ENCODE assay signal across 22 cellular contexts in genomic region chr2:227877359-227878309, GRCh38. TPM values are rescaled to one million over a fixed set of nuclear protein-coding genes. Genes with fewer than 3 reads are reported as not detected.
DNase-seq lines count a peak whose midpoint lies in the region; ATAC-seq, FAIRE-seq and TF ChIP-seq lines count a peak whose summit lies in the region.
"Had no signal": no experiment of that assay in that cellular context is flagged by ENCODE, and none has a peak within 500 bp of the region (broad histone marks: within the 10 kb centered on the region; RNA-seq: fewer than 3 reads in every experiment).

No MANE protein-coding gene starts in this region.

- no peak overlapping the region for H2AFZ ChIP-seq in MM.1S (ENCODE audit: low read length)

- no peak overlapping the region for H3K4me2 ChIP-seq in skeletal muscle satellite cell (ENCODE audit: low read length)
- no peak overlapping the region for H3K4me2 ChIP-seq in MM.1S (ENCODE audit: low read depth, low read length)

- WGBS in heart right ventricle, 2 donors: 58 to 64% methylated on average over 9 of the region's 9 CpGs

- H3K27me3 ChIP-seq in heart right ventricle (peaks cover 0 to 6% (median 0%) of the 10 kb centered on the region in 7 donors), skeletal muscle satellite cell (ENCODE audit: control insufficient read depth, insufficient read depth, low read length) (no peaks in the 10 kb centered on the region), MM.1S (replicated peaks; ENCODE audit: insufficient read depth, low read length) (no peaks in the 10 kb centered on the region)
- H3K27me3 ChIP-seq: SJSA1, uterus had no signal

- DNase-seq in HTR-8/SVneo (ENCODE audit: insufficient read length, low spot score): no peak
- DNase-seq in cerebellar cortex (ENCODE audit: low spot score): peak; percentile 51
- no peak for DNase-seq in heart right ventricle
- no peak for DNase-seq in progenitor cell of endocrine pancreas (ENCODE audit: low spot score, unreplicated experiment)
- no peak for DNase-seq in cortex of kidney (lab: John Stamatoyannopoulos, UW)
- no peak for DNase-seq in HPDE6-E6E7 (ENCODE audit: extremely low spot score)
- no peak for DNase-seq in MM.1S
- DNase-seq: activated naive CD8-positive, alpha-beta T cell treated with anti-CD3 and anti-CD28 coated beads for 36 hours; BE2C; effector CD8-positive, alpha-beta T cell; NCI-H524 treated with DMSO at 0.1 percent for 48 hours; stimulated activated CD4-positive, alpha-beta T cell treated with anti-CD3 and anti-CD28 coated beads, Interleukin-2, amount 100 ng/mL, for 48 hours; stomach; uterus had no signal

- H3K9ac ChIP-seq in skeletal muscle satellite cell (ENCODE audit: low read depth, low read length): peak overlapping the region; percentile 53
- no peak overlapping the region for H3K9ac ChIP-seq in MM.1S (ENCODE audit: low read length)

- H3K36me3 ChIP-seq in heart right ventricle (no peaks in the 10 kb centered on the region), skeletal muscle satellite cell (ENCODE audit: insufficient read depth, low read length) (no peaks in the 10 kb centered on the region), MM.1S (replicated peaks; ENCODE audit: insufficient read depth, low read length) (no peaks in the 10 kb centered on the region)
- H3K36me3 ChIP-seq: BE2C, SJSA1, stomach, uterus had no signal

- intact Hi-C loops in heart right ventricle (cut with DNase I): no loop called here

- H3K27me3 Mint-ChIP-seq in progenitor cell of endocrine pancreas: peaks cover 23% of the 10 kb centered on the region

- no peaks in the 10 kb centered on the region for H3K79me2 ChIP-seq in MM.1S (ENCODE audit: low read length)

- no peaks in the 10 kb centered on the region for H3K4me1 Mint-ChIP-seq in progenitor cell of endocrine pancreas (ENCODE audit: low read depth)
- H3K4me1 Mint-ChIP-seq: activated naive CD8-positive, alpha-beta T cell treated with anti-CD3 and anti-CD28 coated beads for 36 hours; WTC11 had no signal

- peak; percentile 66 for FAIRE-seq in HTR-8/SVneo (lab: Jason Lieb, UNC)
- FAIRE-seq: bronchial epithelial cell had no signal

- H3K4me1 ChIP-seq in heart right ventricle (peaks cover 0 to 7% (median 0%) of the 10 kb centered on the region in 9 donors), skeletal muscle satellite cell (ENCODE audit: control insufficient read depth, insufficient read depth, low read length) (peaks cover 45% of the 10 kb centered on the region), MM.1S (ENCODE audit: low read length) (peaks cover 8% of the 10 kb centered on the region; the same call in 1 of the 2 replicates)
- H3K4me1 ChIP-seq: BE2C, stomach, uterus had no signal

- H3K9me3 Mint-ChIP-seq in progenitor cell of endocrine pancreas (ENCODE audit: low read depth): no peaks in the 10 kb centered on the region
- H3K9me3 Mint-ChIP-seq: activated naive CD8-positive, alpha-beta T cell treated with anti-CD3 and anti-CD28 coated beads for 36 hours; WTC11 had no signal

- no peaks in the 10 kb centered on the region for H3K9me2 ChIP-seq in MM.1S (replicated peaks; ENCODE audit: insufficient read depth, low read length)

- H3K36me3 Mint-ChIP-seq in progenitor cell of endocrine pancreas (ENCODE audit: insufficient read depth): no peaks in the 10 kb centered on the region
- H3K36me3 Mint-ChIP-seq: activated naive CD8-positive, alpha-beta T cell treated with anti-CD3 and anti-CD28 coated beads for 36 hours; WTC11 had no signal

- H3F3A ChIP-seq in MM.1S (ENCODE audit: insufficient read depth, low read length): peaks cover 8% of the 10 kb centered on the region; the same call in 1 of the 2 replicates

- no peak for TF ChIP-seq CTCF in heart right ventricle (IDR thresholded peaks at IDR 0.05)
- TF ChIP-seq CTCF in progenitor cell of endocrine pancreas (IDR thresholded peaks at IDR 0.05; ENCODE audit: unreplicated experiment): no peak
- TF ChIP-seq CTCF in MM.1S (IDR thresholded peaks at IDR 0.05; ENCODE audit: low read length): no peak

- H4K20me1 ChIP-seq in MM.1S (ENCODE audit: insufficient read depth, low read length): no peaks in the 10 kb centered on the region

- H3K4me3 Mint-ChIP-seq in progenitor cell of endocrine pancreas (ENCODE audit: low read depth): no peak overlapping the region
- H3K4me3 Mint-ChIP-seq: activated naive CD8-positive, alpha-beta T cell treated with anti-CD3 and anti-CD28 coated beads for 36 hours; WTC11 had no signal

- no peaks in the 10 kb centered on the region for H3K9me3 ChIP-seq in heart right ventricle
- H3K9me3 ChIP-seq in skeletal muscle satellite cell (replicated peaks; ENCODE audit: low read length): no peaks in the 10 kb centered on the region
- no peaks in the 10 kb centered on the region for H3K9me3 ChIP-seq in MM.1S (replicated peaks; ENCODE audit: insufficient read depth, low read length)
- H3K9me3 ChIP-seq: BE2C, SJSA1, stomach, uterus had no signal

- ATAC-seq in heart right ventricle: peak; percentile 30 to 77 (median 66)
- ATAC-seq: WTC11 had no signal

- H3K4me3 ChIP-seq in heart right ventricle (no peak overlapping the region), skeletal muscle satellite cell (ENCODE audit: low read length) (no peak overlapping the region), MM.1S (ENCODE audit: low read length) (no peak overlapping the region)
- H3K4me3 ChIP-seq: SJSA1, stomach, uterus had no signal

- no peak overlapping the region for H3K27ac Mint-ChIP-seq in progenitor cell of endocrine pancreas
- H3K27ac Mint-ChIP-seq: activated naive CD8-positive, alpha-beta T cell treated with anti-CD3 and anti-CD28 coated beads for 36 hours; WTC11 had no signal

- H3K27ac ChIP-seq in heart right ventricle (peak overlapping the region in 9 of 10 donors; percentile 27 to 78 (median 65)), MM.1S (ENCODE audit: low read length) (no peak overlapping the region)
- H3K27ac ChIP-seq: SJSA1, stomach, uterus had no signal

RNA-seq across cellular contexts. Expression of gene DAW1, which starts 6.2 kb away (rescaled TPM):
- total RNA-seq in heart right ventricle (under 1 TPM in 3 of 10 donors, not detected in 7; 0.14 to 0.50 (median 0.18) TPM), progenitor cell of endocrine pancreas (0.42 TPM in 1 of 2 replicates, not detected in the other)
- under 1 TPM; 0.22 to 0.43 TPM for polyA plus RNA-seq in heart right ventricle
- 12.2 and 13.2 TPM in 2 replicates for total RNA-seq in skeletal muscle satellite cell (2012; rRNA removed)
- total RNA-seq: activated naive CD8-positive, alpha-beta T cell treated with anti-CD3 and anti-CD28 coated beads for 36 hours; fibroblast of lung; mononuclear cell; OCI-LY7; stomach; T-helper 2 cell treated with Interferon-gamma antibody and Interleukin-4, amounts not matched to agents 100 ng/mL and 5 ng/mL, for 36 hours had no signal
